In genomic region chr1:3251810-3252429, GRCh38 we compare ENCODE assay signal across 17 cellular contexts.
"Had no signal": no experiment of that assay in that cellular context is flagged by ENCODE, and none has a peak within 500 bp of the region (broad histone marks: within the 10 kb centered on the region; RNA-seq: fewer than 3 reads in every experiment).

No MANE protein-coding gene starts in this region.

- H3K27me3 ChIP-seq: testis had no signal

- H3K27ac Mint-ChIP-seq: activated CD8-positive, alpha-beta T cell treated with anti-CD3 and anti-CD28 coated beads, Interleukin-2, amount 10 ng/mL, durations not matched to agents 7 days and 5 days; activated naive CD8-positive, alpha-beta T cell treated with anti-CD3 and anti-CD28 coated beads for 36 hours; natural killer cell; stimulated activated naive CD8-positive, alpha-beta T cell treated with anti-CD3 and anti-CD28 coated beads, Interleukin-15, Interleukin-2, amounts not matched to agents 100 ng/mL and 50 ng/mL, for 24 hours had no signal

- DNase-seq: activated CD4-positive, alpha-beta T cell treated with anti-CD3 and anti-CD28 coated beads for 48 hours; activated CD8-positive, alpha-beta memory T cell treated with anti-CD3 and anti-CD28 coated beads, Interleukin-2, amount 50 U/mL, for 4 hours; activated CD8-positive, alpha-beta T cell treated with anti-CD3 and anti-CD28 coated beads, Interleukin-2, amount 10 ng/mL, durations not matched to agents 7 days and 5 days; activated gamma-delta T cell treated with Interleukin-2 at 50 U/mL for 16 hours; activated naive CD8-positive, alpha-beta T cell treated with anti-CD3 and anti-CD28 coated beads for 36 hours; amygdala; cerebellar nuclear complex; effector memory CD4-positive, alpha-beta T cell; foreskin fibroblast; mesenchymal stem cell; natural killer cell; occipital lobe; right cardiac atrium; testis; upper lobe of right lung had no signal

- H3K4me1 Mint-ChIP-seq: activated naive CD8-positive, alpha-beta T cell treated with anti-CD3 and anti-CD28 coated beads for 36 hours; natural killer cell had no signal

- H3K36me3 ChIP-seq: prostate gland, upper lobe of right lung had no signal

- H3K4me1 ChIP-seq: prostate gland, testis, upper lobe of right lung had no signal

- H3K27ac ChIP-seq: prostate gland, testis, upper lobe of right lung had no signal

- H3K9me3 ChIP-seq: prostate gland, testis, upper lobe of right lung had no signal

- ATAC-seq: activated CD8-positive, alpha-beta T cell treated with anti-CD3 and anti-CD28 coated beads, Interleukin-2, amount 10 ng/mL, durations not matched to agents 7 days and 5 days; natural killer cell; right cardiac atrium; upper lobe of right lung had no signal

- H3K4me3 ChIP-seq: prostate gland, testis, upper lobe of right lung had no signal

- H3K4me3 Mint-ChIP-seq: activated CD8-positive, alpha-beta T cell treated with anti-CD3 and anti-CD28 coated beads, Interleukin-2, amount 10 ng/mL, durations not matched to agents 7 days and 5 days; activated naive CD8-positive, alpha-beta T cell treated with anti-CD3 and anti-CD28 coated beads for 36 hours; natural killer cell; stimulated activated naive CD8-positive, alpha-beta T cell treated with anti-CD3 and anti-CD28 coated beads, Interleukin-15, Interleukin-2, amounts not matched to agents 100 ng/mL and 50 ng/mL, for 24 hours had no signal

- H3K36me3 Mint-ChIP-seq: activated naive CD8-positive, alpha-beta T cell treated with anti-CD3 and anti-CD28 coated beads for 36 hours; natural killer cell had no signal

- H3K9me3 Mint-ChIP-seq: activated naive CD8-positive, alpha-beta T cell treated with anti-CD3 and anti-CD28 coated beads for 36 hours; natural killer cell; stimulated activated naive CD8-positive, alpha-beta T cell treated with anti-CD3 and anti-CD28 coated beads, Interleukin-15, Interleukin-2, amounts not matched to agents 100 ng/mL and 50 ng/mL, for 24 hours had no signal
